23 cellular contexts compared by ENCODE assay signal in genomic region chr14:28297559-28297958, GRCh38.
"Had no signal": no experiment of that assay in that cellular context is flagged by ENCODE, and none has a peak within 500 bp of the region (broad histone marks: within the 10 kb centered on the region; RNA-seq: fewer than 3 reads in every experiment).

No MANE protein-coding gene starts in this region.

- H3K4me3 ChIP-seq: breast epithelium, hepatocyte, left ventricle myocardium inferior, prostate gland, right atrium auricular region, suprapubic skin, transverse colon had no signal

- H3K9me3 ChIP-seq: prostate gland, right atrium auricular region, transverse colon had no signal

- H3K27ac ChIP-seq: breast epithelium, epithelial cell of prostate, hepatocyte, left ventricle myocardium inferior, prostate gland, right atrium auricular region, suprapubic skin, transverse colon had no signal

- H3K27me3 ChIP-seq: breast epithelium, hepatocyte, right atrium auricular region, suprapubic skin, transverse colon had no signal

- DNase-seq: activated CD8-positive, alpha-beta memory T cell treated with anti-CD3 and anti-CD28 coated beads, Interleukin-2, amount 50 U/mL, for 48 hours; activated naive CD4-positive, alpha-beta T cell treated with Interleukin-2 at 50 U/mL for 16 hours; activated naive CD8-positive, alpha-beta T cell treated with anti-CD3 and anti-CD28 coated beads, Interleukin-2, amount 10 ng/mL, durations not matched to agents 7 days and 5 days; activated T-cell treated with anti-CD3 and anti-CD28 coated beads, Interleukin-2, amount 50 U/mL, for 4 hours; cortex of kidney; foreskin melanocyte; glutamatergic neuron; immature natural killer cell; kidney glomerular epithelial cell; left ventricle myocardium inferior; mammary epithelial cell; stimulated activated CD4-positive, alpha-beta T cell treated with anti-CD3 and anti-CD28 coated beads, Interleukin-4, amount 100 ng/mL, for 24 hours; stimulated activated naive CD8-positive, alpha-beta T cell treated with anti-CD3 and anti-CD28 coated beads, Interleukin-15, Interleukin-2, amounts not matched to agents 100 U/mL and 50 U/mL, for 24 hours; T-helper 9 cell; transverse colon had no signal

- ATAC-seq: activated T-cell treated with anti-CD3 and anti-CD28 coated beads, Interleukin-2, amount 50 U/mL, for 4 hours; natural killer cell treated with Interleukin-12 subunit alpha and Interleukin-12 subunit beta and Interleukin-15 and Interleukin-18, amount 100 ng/mL, for 72 hours; stimulated activated naive CD8-positive, alpha-beta T cell treated with anti-CD3 and anti-CD28 coated beads, Interleukin-15, Interleukin-2, amounts not matched to agents 100 U/mL and 50 U/mL, for 24 hours; WTC11 had no signal

- H3K4me1 ChIP-seq: breast epithelium, left ventricle myocardium inferior, prostate gland, right atrium auricular region, suprapubic skin, transverse colon had no signal

- H3K36me3 ChIP-seq: breast epithelium, left ventricle myocardium inferior, prostate gland, right atrium auricular region, suprapubic skin, transverse colon had no signal
